10 cellular contexts compared by ENCODE assay signal in genomic region chr17:6471531-6472465, GRCh38. TPM values are rescaled to one million over a fixed set of nuclear protein-coding genes. Genes with fewer than 3 reads are reported as not detected.
A peak's percentile ranks its signal among the peaks of the same experiment; 100 is the strongest.
DNase-seq lines count a peak whose midpoint lies in the region; ATAC-seq, FAIRE-seq and TF ChIP-seq lines count a peak whose summit lies in the region.
"Had no signal": no experiment of that assay in that cellular context is flagged by ENCODE, and none has a peak within 500 bp of the region (broad histone marks: within the 10 kb centered on the region; RNA-seq: fewer than 3 reads in every experiment).

No MANE protein-coding gene starts in this region.

- POLR2A ChIA-PET in K562 (lab: Yijun Ruan, JAX): interaction anchor here (0.7 to 1.0 kb wide), 2 partner anchors 38 to 165 kb away, joined by 3 read pairs; no protein-coding TSS in a partner anchor

- 16% methylated on average over 16 of the region's 19 CpGs for WGBS in K562 (ENCODE audit: insufficient coverage, low coverage, missing lambda C conversion rate)

- no peak overlapping the region for H3K9ac ChIP-seq in K562 (ENCODE audit: insufficient read depth in 1 of 2, low read depth in 2 of 2, low read length in 2 of 2)

- H3K9me1 ChIP-seq in K562 (ENCODE audit: control insufficient read depth, insufficient read depth, low read length): no peaks in the 10 kb centered on the region

- H3K4me1 ChIP-seq in K562 (replicated peaks in 1 of 2; ENCODE audit: control insufficient read depth in 2 of 2, insufficient read depth in 2 of 2, low read length in 2 of 2): peaks cover 6 to 13% of the 10 kb centered on the region in 2 experiments; a peak in 3 of 5 replicates
- no peaks in the 10 kb centered on the region for H3K4me1 ChIP-seq in uterus
- H3K4me1 ChIP-seq: body of pancreas had no signal

- ATAC-seq in K562 (no peak), sciatic nerve (no peak)
- ATAC-seq: activated CD8-positive, alpha-beta T cell treated with anti-CD3 and anti-CD28 coated beads for 36 hours; body of pancreas had no signal

- no peak for FAIRE-seq in K562 (lab: Jason Lieb, UNC)

- no TSS peak for BruUV-seq in K562 (replicated peaks; lab: Mats Ljungman, UMichigan)

- DNase-seq in Daoy (ENCODE audit: low read depth): peak; percentile 89
- peak; percentile 6 to 15 for DNase-seq in Kasumi-1 (lab: John Stamatoyannopoulos, UW)
- peak in 2 of 4 experiments; percentile 26 to 32 for DNase-seq in K562 (ENCODE audit: extremely low read depth in 1 of 4, low spot score in 3 of 4)
- DNase-seq in kidney tubule cell (ENCODE audit: low spot score): peak; percentile 31
- no peak for DNase-seq in uterus
- DNase-seq in stimulated activated CD4-positive, alpha-beta T cell treated with anti-CD3 and anti-CD28 coated beads, Interleukin-2, amount 100 ng/mL, for 24 hours: no peak
- no peak for DNase-seq in activated naive CD4-positive, alpha-beta T cell treated with anti-CD3 and anti-CD28 coated beads, Interleukin-2, amount 50 U/mL, for 16 hours
- DNase-seq in sciatic nerve (ENCODE audit: low spot score): no peak
- DNase-seq: activated CD8-positive, alpha-beta T cell treated with anti-CD3 and anti-CD28 coated beads for 36 hours; body of pancreas had no signal

- H3K4me3 ChIP-seq in K562 (no peak overlapping the region), uterus (no peak overlapping the region)
- H3K4me3 ChIP-seq: body of pancreas had no signal

- no peak for TF ChIP-seq RAD21 in K562 (CRISPR knock-in tag; conservative IDR thresholded peaks at IDR 0.05 in 1 of 2, IDR thresholded peaks at IDR 0.05 in 1 of 2)

- CTCF ChIA-PET in K562 (lab: Yijun Ruan, JAX; ENCODE audit: low intra/inter-chr PET ratio): no interaction called here

- TF ChIP-seq EP300 in K562 (IDR thresholded peaks at IDR 0.05; ENCODE audit: low read length): no peak

- no peak overlapping the region for H3K27ac ChIP-seq in K562 (ENCODE audit: extremely low read depth, low read depth, low read length)
- no peak overlapping the region for H3K27ac ChIP-seq in uterus
- H3K27ac ChIP-seq: body of pancreas had no signal

- no peak overlapping the region for H2AFZ ChIP-seq in K562 (ENCODE audit: low read depth, low read length)

- no peak for TF ChIP-seq CTCF in K562 (IDR thresholded peaks at IDR 0.05 in 2 of 3, conservative IDR thresholded peaks at IDR 0.05 in 1 of 3; ENCODE audit: insufficient read depth in 2 of 3, low read depth in 1 of 3, low read length in 3 of 3)
- no peak for TF ChIP-seq CTCF in uterus (IDR thresholded peaks at IDR 0.05)

- H4K20me1 ChIP-seq in K562 (replicated peaks; ENCODE audit: control insufficient read depth, insufficient read depth, low read length): 0 out of 2 replicates have a peak, but pooled peaks cover 4% of the 10 kb centered on the region

- intact Hi-C loops in K562 (cut with micrococcal nuclease) (no loop called here), uterus (cut with DNase I; ENCODE audit: low total_unique reads) (no loop called here), sciatic nerve (cut with DNase I) (no loop called here)

- no peak for TF ChIP-seq POLR2A in K562 (conservative IDR thresholded peaks at IDR 0.05)
- no peak for TF ChIP-seq POLR2A in uterus (IDR thresholded peaks at IDR 0.05)

- H3K36me3 ChIP-seq in K562 (ENCODE audit: control insufficient read depth, insufficient read depth, low read length) (no peaks in the 10 kb centered on the region), uterus (no peaks in the 10 kb centered on the region)

- in situ Hi-C loops in K562 (cut with MboI): loop anchor here (5.0 kb wide), 1 partner anchor 41 kb away; no protein-coding TSS in a partner anchor

- no peak overlapping the region for H3K4me2 ChIP-seq in K562 (ENCODE audit: insufficient read depth, low read length)

- H3K27me3 ChIP-seq in K562 (ENCODE audit: control insufficient read depth in 2 of 2, insufficient read depth in 2 of 2, low read length in 2 of 2) (no peaks in the 10 kb centered on the region; a peak in 1 of 5 replicates), uterus (no peaks in the 10 kb centered on the region)
- H3K27me3 ChIP-seq: body of pancreas had no signal

- H3K79me2 ChIP-seq in K562 (ENCODE audit: control insufficient read depth, insufficient read depth, low read length): no peaks in the 10 kb centered on the region

- no peaks in the 10 kb centered on the region for H3K9me3 ChIP-seq in K562 (replicated peaks; ENCODE audit: control insufficient read depth, insufficient read depth, low read depth, low read length)
- H3K9me3 ChIP-seq in uterus: no peaks in the 10 kb centered on the region
- H3K9me3 ChIP-seq: body of pancreas had no signal

TF ChIP-seq in K562, 482 proteins besides CTCF, POLR2A, EP300 and RAD21 (continues in another document):
- TF ChIP-seq ATF6 (CRISPR knock-in tag; IDR thresholded peaks at IDR 0.05) (no peak), JUND (IDR thresholded peaks at IDR 0.05; ENCODE audit: borderline replicate concordance, low read depth, low read length) (peak; percentile 59; the same call in 1 of the 2 replicates), JUND (tag; IDR thresholded peaks at IDR 0.05; ENCODE audit: borderline replicate concordance, low read depth, low read length) (peak; percentile 34; the same call in 1 of the 3 replicates), MBD1 (CRISPR knock-in tag; IDR thresholded peaks at IDR 0.05) (no peak)

RNA-seq across cellular contexts. Expression of gene PIMREG, which starts 27.5 kb away (rescaled TPM):
- total RNA-seq in Daoy (2014; rRNA removed; shearing (Covaris generic)): 70.6 and 108 TPM in 2 replicates
- total RNA-seq in K562 (2011; cell fraction: chromatin; rRNA removed; ENCODE audit: low replicate concordance): 6.0 and 11.9 TPM in 2 replicates
- total RNA-seq in K562 (2011; cell fraction: nucleolus; rRNA removed): 11.2 and 12.5 TPM in 2 replicates
- 8.7 and 11.7 TPM in 2 replicates for total RNA-seq in K562 (2011; cell fraction: nucleoplasm; rRNA removed)
- total RNA-seq in K562 (2014; rRNA removed) (11.5 and 12.9 TPM in 2 replicates), K562 (2014; rRNA removed; fragmentation: Illumina TruSeq; extraction: Trizol) (5.1 and 5.3 TPM in 2 replicates), K562 (2015; rRNA removed; fragmentation: Illumina TruSeq; extraction: Trizol) (5.1 and 7.2 TPM in 2 replicates), K562 (2021) (13.4 and 16.0 TPM in 2 replicates), uterus (10 to 100 TPM in 1 of 4 donors, not detected in 3; 16.0 TPM), sciatic nerve (not detected)
- polyA plus RNA-seq in K562 (2011; rRNA removed) (5.9 and 10.2 TPM in 2 replicates), K562 (2014; fragmentation: Illumina TruSeq; extraction: Trizol) (9.4 and 13.5 TPM in 2 replicates), K562 (2014; fragmentation: Nextera tagmentation; extraction: Ambion mirVana) (1 to 10 TPM; 1.1 to 2.1 TPM), K562 (2014; rRNA removed) (15.4 and 16.7 TPM in 2 replicates)
- 5.3 and 15.1 TPM in 2 replicates for polyA plus RNA-seq in K562 (2011; cell fraction: cytosol; rRNA removed)
- 10.6 and 22.8 TPM in 2 replicates for polyA plus RNA-seq in K562 (2011; cell fraction: nucleus; rRNA removed)
- polyA plus RNA-seq in K562 (2012): 10.5 and 14.1 TPM in 2 replicates
- polyA minus RNA-seq in K562 (2011; rRNA and poly(A)+ RNA removed): 1.1 and 3.5 TPM in 2 replicates
- polyA minus RNA-seq in K562 (2011; cell fraction: cytosol; rRNA and poly(A)+ RNA removed): 2.5 and 2.6 TPM in 2 replicates
- polyA minus RNA-seq in K562 (2011; cell fraction: nucleus; rRNA and poly(A)+ RNA removed): 3.4 and 4.3 TPM in 2 replicates
- total RNA-seq: body of pancreas had no signal

RNA-seq across cellular contexts. Expression of gene AIPL1, which starts 36.9 kb away (rescaled TPM):
- not detected in 2 replicates for total RNA-seq in Daoy (2014; rRNA removed; shearing (Covaris generic))
- total RNA-seq in K562 (2011; cell fraction: chromatin; rRNA removed; ENCODE audit: low replicate concordance): not detected in 2 replicates
- not detected in 2 replicates for total RNA-seq in K562 (2011; cell fraction: nucleolus; rRNA removed)
- not detected in 2 replicates for total RNA-seq in K562 (2011; cell fraction: nucleoplasm; rRNA removed)
- not detected in 2 replicates for total RNA-seq in K562 (2014; rRNA removed)
- not detected in 2 replicates for total RNA-seq in K562 (2014; rRNA removed; fragmentation: Illumina TruSeq; extraction: Trizol)
- not detected in 2 replicates for total RNA-seq in K562 (2015; rRNA removed; fragmentation: Illumina TruSeq; extraction: Trizol)
- not detected in 2 replicates for total RNA-seq in K562 (2021)
- polyA plus RNA-seq in K562 (2011; rRNA removed): not detected in 2 replicates
- not detected in 2 replicates for polyA plus RNA-seq in K562 (2011; cell fraction: cytosol; rRNA removed)
- not detected in 2 replicates for polyA plus RNA-seq in K562 (2011; cell fraction: nucleus; rRNA removed)
- polyA plus RNA-seq in K562 (2012): not detected in 2 replicates
- polyA plus RNA-seq in K562 (2014; fragmentation: Illumina TruSeq; extraction: Trizol): not detected in 2 replicates
- polyA plus RNA-seq in K562 (2014; fragmentation: Nextera tagmentation; extraction: Ambion mirVana): not detected
- not detected in 2 replicates for polyA plus RNA-seq in K562 (2014; rRNA removed)
- polyA minus RNA-seq in K562 (2011; rRNA and poly(A)+ RNA removed): not detected in 2 replicates
- not detected in 2 replicates for polyA minus RNA-seq in K562 (2011; cell fraction: cytosol; rRNA and poly(A)+ RNA removed)
- not detected in 2 replicates for polyA minus RNA-seq in K562 (2011; cell fraction: nucleus; rRNA and poly(A)+ RNA removed)
- total RNA-seq in uterus: not detected
- total RNA-seq in sciatic nerve: not detected
- total RNA-seq: activated CD8-positive, alpha-beta T cell treated with anti-CD3 and anti-CD28 coated beads for 36 hours; body of pancreas had no signal

Comparison
In these comparisons a context has a peak if more than half of its experiments do, and no peak if none do; other contexts are left out.
1. DNase-seq: peak in Daoy (single experiment), Kasumi-1 (2 of 2) and kidney tubule cell (single experiment); none in uterus (0 of 2), stimulated activated CD4-positive, alpha-beta T cell treated with anti-CD3 and anti-CD28 coated beads, Interleukin-2, amount 100 ng/mL, for 24 hours (0 of 2), activated naive CD4-positive, alpha-beta T cell treated with anti-CD3 and anti-CD28 coated beads, Interleukin-2, amount 50 U/mL, for 16 hours (single experiment) and sciatic nerve (single experiment).